ENCODE assay signal across 13 cellular contexts in the genomic region with DNA sequence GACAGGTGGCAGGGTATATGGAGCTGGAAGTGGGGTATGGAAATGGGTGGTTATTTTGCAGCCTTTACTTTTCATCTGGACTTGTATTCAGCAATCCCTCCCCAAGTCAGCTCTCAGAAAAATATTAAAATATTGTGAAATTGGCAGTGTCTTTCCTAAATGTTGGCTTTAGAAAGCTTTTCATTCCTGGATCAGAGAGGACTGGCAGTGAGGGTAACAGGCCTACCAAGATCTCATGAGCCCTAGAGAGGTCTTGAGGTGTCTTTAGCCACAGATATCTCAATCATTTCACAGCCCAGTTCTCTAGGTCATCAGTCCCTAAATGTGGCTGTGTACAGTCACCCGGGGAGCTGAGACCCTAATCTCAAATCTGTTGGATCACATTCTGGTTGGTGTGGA. TPM values are rescaled to one million over a fixed set of nuclear protein-coding genes. Genes with fewer than 3 reads are reported as not detected.
DNase-seq lines count a peak whose midpoint lies in the region; ATAC-seq and TF ChIP-seq lines count a peak whose summit lies in the region.
"Had no signal": no experiment of that assay in that cellular context is flagged by ENCODE, and none has a peak within 500 bp of the region (broad histone marks: within the 10 kb centered on the region; RNA-seq: fewer than 3 reads in every experiment).

No MANE protein-coding gene starts in this region.

- H3K9me2 ChIP-seq in OCI-LY7 (ENCODE audit: insufficient read depth, low read length): no peaks in the 10 kb centered on the region

- intact Hi-C loops in OCI-LY7 (cut with micrococcal nuclease; ENCODE audit: unreplicated experiment): no loop called here

- no peak for TF ChIP-seq CTCF in OCI-LY7 (conservative IDR thresholded peaks at IDR 0.05; ENCODE audit: low read length)
- TF ChIP-seq CTCF in neutrophil (IDR thresholded peaks at IDR 0.05): no peak

- no peak overlapping the region for H3K4me3 ChIP-seq in BLaER1
- H3K4me3 ChIP-seq in OCI-LY7 (ENCODE audit: low read depth, low read length, poor library complexity, severe bottlenecking): no peak overlapping the region
- H3K4me3 ChIP-seq in effector memory CD4-positive, alpha-beta T cell (ENCODE audit: insufficient read depth, low read depth, low read length, poor library complexity, severe bottlenecking): no peak overlapping the region
- no peak overlapping the region for H3K4me3 ChIP-seq in neutrophil (ENCODE audit: low read depth in 1 of 2, low read length in 1 of 2)
- H3K4me3 ChIP-seq: uterus had no signal

- CTCF ChIA-PET in OCI-LY7 (lab: Charles Lee; ENCODE audit: unreplicated experiment): interaction anchor here (1.2 kb wide), 1 partner anchor 25 kb away, joined by 4 read pairs; no protein-coding TSS in a partner anchor

- peaks cover 24% of the 10 kb centered on the region; the same call in 1 of the 2 replicates for H4K20me1 ChIP-seq in BLaER1
- H4K20me1 ChIP-seq in OCI-LY7 (ENCODE audit: insufficient read depth, low read length): no peaks in the 10 kb centered on the region

- no peaks in the 10 kb centered on the region for H3K27me3 ChIP-seq in BLaER1
- H3K27me3 ChIP-seq in effector memory CD4-positive, alpha-beta T cell (replicated peaks; ENCODE audit: control insufficient read depth, insufficient read depth, low read length, poor library complexity, severe bottlenecking): no peaks in the 10 kb centered on the region
- no peaks in the 10 kb centered on the region for H3K27me3 ChIP-seq in neutrophil
- H3K27me3 ChIP-seq: BE2C, foreskin keratinocyte, uterus had no signal

- peaks cover 28% of the 10 kb centered on the region; the same call in 1 of the 2 replicates for H3K79me2 ChIP-seq in OCI-LY7 (ENCODE audit: insufficient read depth, low read depth, low read length)

- peaks cover 80% of the 10 kb centered on the region for H3K4me1 ChIP-seq in BLaER1
- H3K4me1 ChIP-seq in OCI-LY7 (ENCODE audit: insufficient read depth, low read length, poor library complexity, severe bottlenecking): peaks cover 87% of the 10 kb centered on the region
- peaks cover 95% of the 10 kb centered on the region for H3K4me1 ChIP-seq in effector memory CD4-positive, alpha-beta T cell (ENCODE audit: control insufficient read depth, insufficient read depth, low read length, poor library complexity, severe bottlenecking)
- H3K4me1 ChIP-seq in neutrophil (ENCODE audit: control insufficient read depth in 1 of 2, insufficient read depth in 1 of 2, low read depth in 1 of 2, low read length in 1 of 2): peaks cover 54 to 61% of the 10 kb centered on the region in 2 experiments
- H3K4me1 ChIP-seq: BE2C, uterus had no signal

- H3K9ac ChIP-seq in BLaER1: peak overlapping the region; percentile 34

- POLR2A ChIA-PET in OCI-LY7 (lab: Charles Lee): interaction anchor here (0.7 to 1.4 kb wide), 4 partner anchors 9 to 687 kb away, joined by 3 to 6 read pairs (median 5); a partner anchor contains a TSS

- no peaks in the 10 kb centered on the region for H3K9me3 ChIP-seq in BLaER1
- no peaks in the 10 kb centered on the region for H3K9me3 ChIP-seq in OCI-LY7 (ENCODE audit: low read length)
- H3K9me3 ChIP-seq in effector memory CD4-positive, alpha-beta T cell (ENCODE audit: control insufficient read depth, low read length): no peaks in the 10 kb centered on the region
- no peaks in the 10 kb centered on the region for H3K9me3 ChIP-seq in neutrophil
- H3K9me3 ChIP-seq: BE2C, uterus had no signal

- H3K27ac ChIP-seq in BLaER1: peak overlapping the region; percentile 85
- H3K27ac ChIP-seq in OCI-LY7 (ENCODE audit: low read depth, low read length, poor library complexity, severe bottlenecking): peak overlapping the region; percentile 25
- peak overlapping the region; percentile 73 for H3K27ac ChIP-seq in effector memory CD4-positive, alpha-beta T cell (ENCODE audit: insufficient read depth, low read length, poor library complexity, severe bottlenecking)
- peak overlapping the region; percentile 56 for H3K27ac ChIP-seq in neutrophil
- H3K27ac ChIP-seq: foreskin keratinocyte had no signal

- no peak for ATAC-seq in GM21423 (IDR thresholded peaks at IDR 0.05; ENCODE audit: unreplicated experiment)
- ATAC-seq in GM18498 (IDR thresholded peaks at IDR 0.05; ENCODE audit: unreplicated experiment): no peak
- ATAC-seq in HG02870 (IDR thresholded peaks at IDR 0.05; ENCODE audit: unreplicated experiment): no peak
- ATAC-seq: foreskin keratinocyte had no signal

- H3K4me2 ChIP-seq in BLaER1 (peak overlapping the region; percentile 94), OCI-LY7 (ENCODE audit: low read length) (no peak overlapping the region)

- H2AFZ ChIP-seq in OCI-LY7 (ENCODE audit: low read length): no peak overlapping the region

- peaks cover 36% of the 10 kb centered on the region for H3K36me3 ChIP-seq in BLaER1
- H3K36me3 ChIP-seq in OCI-LY7 (ENCODE audit: insufficient read depth, low read length): peaks cover 69% of the 10 kb centered on the region
- peaks cover 22% of the 10 kb centered on the region for H3K36me3 ChIP-seq in effector memory CD4-positive, alpha-beta T cell (ENCODE audit: control insufficient read depth, insufficient read depth, low read length)
- H3K36me3 ChIP-seq in neutrophil: peaks cover 14% of the 10 kb centered on the region
- H3K36me3 ChIP-seq: uterus had no signal

- no peak for DNase-seq in OCI-LY7 (ENCODE audit: low spot score)
- no peak for DNase-seq in effector memory CD4-positive, alpha-beta T cell
- DNase-seq in NCI-H1694 treated with DMSO at 0.1 percent for 48 hours (lab: John Stamatoyannopoulos, UW): no peak
- DNase-seq: BE2C, foreskin keratinocyte, NCI-H2029 treated with DMSO at 0.1 percent for 48 hours, T-helper 9 cell had no signal

- BruUV-seq in OCI-LY7 (replicated peaks; lab: Mats Ljungman, UMichigan): no TSS peak

RNA-seq across cellular contexts. Expression of a gene that starts 22.5 kb away (rescaled TPM):
- 28.6 and 35.2 TPM in 2 replicates for total RNA-seq in OCI-LY7 (2014; rRNA removed; shearing (Covaris generic))
- 33.4 and 35.8 TPM in 2 replicates for total RNA-seq in OCI-LY7 (2022)

RNA-seq across cellular contexts. Expression of a gene that starts 22.6 kb away (rescaled TPM):
- total RNA-seq in OCI-LY7 (2014; rRNA removed; shearing (Covaris generic)): 75.3 and 85.1 TPM in 2 replicates
- total RNA-seq in OCI-LY7 (2022): 80.4 and 85.5 TPM in 2 replicates

RNA-seq across cellular contexts. Expression of a gene that starts 23.9 kb away (rescaled TPM):
- total RNA-seq in OCI-LY7 (2014; rRNA removed; shearing (Covaris generic)): 50.9 and 53.1 TPM in 2 replicates
- total RNA-seq in OCI-LY7 (2022): 79.5 and 98.8 TPM in 2 replicates

RNA-seq across cellular contexts. Expression of a gene that starts 43.1 kb away (rescaled TPM):
- 38.9 and 46.2 TPM in 2 replicates for total RNA-seq in OCI-LY7 (2014; rRNA removed; shearing (Covaris generic))
- 27.5 and 36.8 TPM in 2 replicates for total RNA-seq in OCI-LY7 (2022)

RNA-seq across cellular contexts. Expression of a gene that starts 52.3 kb away (rescaled TPM):
- total RNA-seq in OCI-LY7 (2014; rRNA removed; shearing (Covaris generic)): 0.08 TPM in 1 of 2 replicates, not detected in the other
- not detected in 2 replicates for total RNA-seq in OCI-LY7 (2022)

Comparison
In these comparisons a context has a peak if more than half of its experiments do, and no peak if none do; other contexts are left out.
1. H3K27ac ChIP-seq: peak in every context shown above with its lines; median percentile 85 in BLaER1; 73 in effector memory CD4-positive, alpha-beta T cell; 56 in neutrophil; 25 in OCI-LY7.